Comparison of ENCODE assay signal across 19 cellular contexts in genomic region chr12:63362166-63362565, GRCh38.
"Had no signal": no experiment of that assay in that cellular context is flagged by ENCODE, and none has a peak within 500 bp of the region (broad histone marks: within the 10 kb centered on the region; RNA-seq: fewer than 3 reads in every experiment).

No MANE protein-coding gene starts in this region.

- ATAC-seq: psoas muscle; right cardiac atrium; right lobe of liver; stimulated activated effector memory CD8-positive, alpha-beta T cell treated with anti-CD3 and anti-CD28 coated beads, Interleukin-12 subunit alpha, Interleukin-12 subunit beta, amount 100 ng/mL, for 72 hours; stimulated activated naive B cell treated with anti-CD40 and anti-IgM and Interleukin-4, amounts not matched to agents 10 μg/mL and 1 μg/mL and 100 μg/mL, for 72 hours had no signal

- DNase-seq: occipital lobe; ovary; posterior cingulate gyrus; psoas muscle; right cardiac atrium; right lobe of liver; sigmoid colon; small intestine; stimulated activated CD4-positive, alpha-beta T cell treated with anti-CD3 and anti-CD28 coated beads, Interleukin-15, amount 100 ng/mL, for 24 hours; stimulated activated CD4-positive, alpha-beta T cell treated with anti-CD3 and anti-CD28 coated beads, Interleukin-2, amount 100 ng/mL, for 24 hours; stimulated activated CD4-positive, alpha-beta T cell treated with anti-CD3 and anti-CD28 coated beads, Interleukin-2, amount 100 ng/mL, for 48 hours; stimulated activated CD4-positive, alpha-beta T cell treated with anti-CD3 and anti-CD28 coated beads, Interleukin-4, amount 100 ng/mL, for 24 hours; stimulated activated naive B cell treated with anti-CD40 and anti-IgM and Interleukin-4, amounts not matched to agents 10 μg/mL and 1 μg/mL and 100 μg/mL, for 72 hours; stimulated activated naive CD4-positive, alpha-beta T cell treated with Interleukin-2 at 50 U/mL for 16 hours; stomach; thyroid gland; trophoblast cell; upper lobe of left lung had no signal
